In the genomic region with DNA sequence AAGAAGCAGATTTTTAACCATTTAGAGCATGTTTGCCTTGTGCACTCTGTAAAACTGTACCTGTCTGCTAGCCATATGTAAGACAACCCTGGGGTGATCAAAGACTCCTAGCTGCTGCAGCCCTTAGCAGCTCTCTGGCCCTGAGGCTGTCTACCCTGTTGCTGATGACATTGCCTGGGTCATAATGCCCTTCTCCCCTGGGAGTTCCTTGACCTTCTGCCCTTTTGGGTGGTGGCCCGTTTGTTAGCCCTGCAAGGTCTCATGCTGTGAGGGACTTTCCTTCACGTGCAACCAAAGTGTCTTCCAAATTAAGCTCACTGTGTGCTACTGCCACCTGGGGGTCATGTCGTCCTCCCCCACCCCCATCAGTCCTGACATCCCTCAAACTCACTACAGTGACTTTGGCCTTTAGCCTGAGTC, we compare ENCODE assay signal across 11 cellular contexts. TPM values are rescaled to one million over a fixed set of nuclear protein-coding genes. Genes with fewer than 3 reads are reported as not detected.
DNase-seq lines count a peak whose midpoint lies in the region; ATAC-seq and TF ChIP-seq lines count a peak whose summit lies in the region.
"Had no signal": no experiment of that assay in that cellular context is flagged by ENCODE, and none has a peak within 500 bp of the region (broad histone marks: within the 10 kb centered on the region; RNA-seq: fewer than 3 reads in every experiment).

No MANE protein-coding gene starts in this region.

- peaks cover 7 to 32% (median 19%) of the 10 kb centered on the region in 5 donors for H3K27me3 Mint-ChIP-seq in naive thymus-derived CD4-positive, alpha-beta T cell

- peaks cover 0 to under 1% (median 0%) of the 10 kb centered on the region in 5 donors for H3K36me3 Mint-ChIP-seq in naive thymus-derived CD4-positive, alpha-beta T cell
- H3K36me3 Mint-ChIP-seq: CD14-positive monocyte had no signal

- intact Hi-C loops in naive thymus-derived CD4-positive, alpha-beta T cell (cut with micrococcal nuclease), result no loop called here

- no peak for ATAC-seq in naive thymus-derived CD4-positive, alpha-beta T cell
- ATAC-seq: activated CD8-positive, alpha-beta T cell treated with anti-CD3 and anti-CD28 coated beads for 36 hours had no signal

- no peaks in the 10 kb centered on the region for H3K27me3 ChIP-seq in naive thymus-derived CD4-positive, alpha-beta T cell (ENCODE audit: control insufficient read depth in 2 of 2, insufficient read depth in 2 of 2, low read length in 2 of 2)
- H3K27me3 ChIP-seq: ovary had no signal

- H3K4me3 ChIP-seq in GM12864 (ENCODE audit: low read depth, low read length) (no peak overlapping the region), HFF-Myc (replicated peaks; ENCODE audit: low read depth, low read length) (no peak overlapping the region)
- no peak overlapping the region for H3K4me3 ChIP-seq in naive thymus-derived CD4-positive, alpha-beta T cell (ENCODE audit: low read length)
- H3K4me3 ChIP-seq: ovary had no signal

- H3K27ac ChIP-seq in naive thymus-derived CD4-positive, alpha-beta T cell (ENCODE audit: low read depth, low read length), result no peak overlapping the region
- H3K27ac ChIP-seq: ovary had no signal

- POLR2A ChIA-PET in naive thymus-derived CD4-positive, alpha-beta T cell (lab: Charles Lee), result no interaction called here

- peak; percentile 8 for TF ChIP-seq CTCF in GM12864 (IDR thresholded peaks at IDR 0.05; ENCODE audit: low read depth, low read length, missing control alignments)
- peak; percentile 11 for TF ChIP-seq CTCF in HFF-Myc (IDR thresholded peaks at IDR 0.05; ENCODE audit: low read depth, low read length, missing control alignments)

- H3K9me3 Mint-ChIP-seq in naive thymus-derived CD4-positive, alpha-beta T cell, result peaks cover 5 to 23% (median 12%) of the 10 kb centered on the region in 11 donors

- H3K27ac Mint-ChIP-seq in naive thymus-derived CD4-positive, alpha-beta T cell, result no peak overlapping the region
- H3K27ac Mint-ChIP-seq: activated CD8-positive, alpha-beta T cell treated with anti-CD3 and anti-CD28 coated beads for 36 hours; CD14-positive monocyte had no signal

- no peak for DNase-seq in GM12864 (ENCODE audit: low read depth)
- no peak for DNase-seq in HFF-Myc (ENCODE audit: extremely low read depth, low read depth)
- DNase-seq in left kidney (ENCODE audit: low read depth, low spot score), result peak; percentile 9
- DNase-seq in HuH-7.5 (ENCODE audit: low spot score), result no peak
- no peak for DNase-seq in naive thymus-derived CD4-positive, alpha-beta T cell
- no peak for DNase-seq in stimulated activated CD4-positive, alpha-beta T cell treated with anti-CD3 and anti-CD28 coated beads, Interleukin-4, amount 100 ng/mL, for 1 hour
- DNase-seq in ureter (ENCODE audit: low spot score), result no peak
- DNase-seq: activated CD8-positive, alpha-beta T cell treated with anti-CD3 and anti-CD28 coated beads for 36 hours; ovary had no signal

- CTCF ChIA-PET in naive thymus-derived CD4-positive, alpha-beta T cell (lab: Charles Lee), result no interaction called here

- no peak overlapping the region for H3K4me3 Mint-ChIP-seq in naive thymus-derived CD4-positive, alpha-beta T cell
- H3K4me3 Mint-ChIP-seq: activated CD8-positive, alpha-beta T cell treated with anti-CD3 and anti-CD28 coated beads for 36 hours; CD14-positive monocyte had no signal

- H3K4me1 ChIP-seq in naive thymus-derived CD4-positive, alpha-beta T cell (ENCODE audit: control insufficient read depth in 2 of 2, insufficient read depth in 2 of 2, low read length in 2 of 2), result no peaks in the 10 kb centered on the region

- H3K4me1 Mint-ChIP-seq in naive thymus-derived CD4-positive, alpha-beta T cell, result peaks cover 0 to 2% (median 0%) of the 10 kb centered on the region in 7 donors
- H3K4me1 Mint-ChIP-seq: CD14-positive monocyte had no signal

- no peaks in the 10 kb centered on the region for H3K36me3 ChIP-seq in naive thymus-derived CD4-positive, alpha-beta T cell (ENCODE audit: control insufficient read depth in 2 of 3, insufficient read depth in 3 of 3, low read length in 3 of 3)
- H3K36me3 ChIP-seq: ovary had no signal

- peaks cover 0 to 4% (median 0%) of the 10 kb centered on the region in 3 experiments for H3K9me3 ChIP-seq in naive thymus-derived CD4-positive, alpha-beta T cell (ENCODE audit: control insufficient read depth in 2 of 3, low read length in 3 of 3)
- H3K9me3 ChIP-seq: ovary had no signal

TF ChIP-seq in PFSK-1, 5 proteins besides CTCF, POLR2A, EP300 and RAD21:
- TF ChIP-seq TAF1 (IDR thresholded peaks at IDR 0.05; ENCODE audit: borderline replicate concordance, insufficient read depth, low read length) (no peak), FOXP2 (optimal IDR thresholded peaks at IDR 0.05; ENCODE audit: borderline replicate concordance, extremely low read depth, extremely low read length, insufficient read depth) (peak; percentile 35)
- TF ChIP-seq, protein P1, sequence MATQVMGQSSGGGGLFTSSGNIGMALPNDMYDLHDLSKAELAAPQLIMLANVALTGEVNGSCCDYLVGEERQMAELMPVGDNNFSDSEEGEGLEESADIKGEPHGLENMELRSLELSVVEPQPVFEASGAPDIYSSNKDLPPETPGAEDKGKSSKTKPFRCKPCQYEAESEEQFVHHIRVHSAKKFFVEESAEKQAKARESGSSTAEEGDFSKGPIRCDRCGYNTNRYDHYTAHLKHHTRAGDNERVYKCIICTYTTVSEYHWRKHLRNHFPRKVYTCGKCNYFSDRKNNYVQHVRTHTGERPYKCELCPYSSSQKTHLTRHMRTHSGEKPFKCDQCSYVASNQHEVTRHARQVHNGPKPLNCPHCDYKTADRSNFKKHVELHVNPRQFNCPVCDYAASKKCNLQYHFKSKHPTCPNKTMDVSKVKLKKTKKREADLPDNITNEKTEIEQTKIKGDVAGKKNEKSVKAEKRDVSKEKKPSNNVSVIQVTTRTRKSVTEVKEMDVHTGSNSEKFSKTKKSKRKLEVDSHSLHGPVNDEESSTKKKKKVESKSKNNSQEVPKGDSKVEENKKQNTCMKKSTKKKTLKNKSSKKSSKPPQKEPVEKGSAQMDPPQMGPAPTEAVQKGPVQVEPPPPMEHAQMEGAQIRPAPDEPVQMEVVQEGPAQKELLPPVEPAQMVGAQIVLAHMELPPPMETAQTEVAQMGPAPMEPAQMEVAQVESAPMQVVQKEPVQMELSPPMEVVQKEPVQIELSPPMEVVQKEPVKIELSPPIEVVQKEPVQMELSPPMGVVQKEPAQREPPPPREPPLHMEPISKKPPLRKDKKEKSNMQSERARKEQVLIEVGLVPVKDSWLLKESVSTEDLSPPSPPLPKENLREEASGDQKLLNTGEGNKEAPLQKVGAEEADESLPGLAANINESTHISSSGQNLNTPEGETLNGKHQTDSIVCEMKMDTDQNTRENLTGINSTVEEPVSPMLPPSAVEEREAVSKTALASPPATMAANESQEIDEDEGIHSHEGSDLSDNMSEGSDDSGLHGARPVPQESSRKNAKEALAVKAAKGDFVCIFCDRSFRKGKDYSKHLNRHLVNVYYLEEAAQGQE (IDR thresholded peaks at IDR 0.05; ENCODE audit: insufficient read depth in 1 of 2, low read depth in 2 of 2, low read length in 2 of 2), result no peak
TF ChIP-seq in PFSK-1: peak in this region for 1.

RNA-seq across cellular contexts. Expression of a gene that starts 7.4 kb away (rescaled TPM):
- polyA plus RNA-seq in PFSK-1 (2012; ENCODE audit: insufficient read length, low read depth), result 28.0 TPM
- not detected for total RNA-seq in naive thymus-derived CD4-positive, alpha-beta T cell
- polyA plus RNA-seq in naive thymus-derived CD4-positive, alpha-beta T cell, result not detected
- 6.8 TPM for total RNA-seq in ureter
- total RNA-seq: activated CD8-positive, alpha-beta T cell treated with anti-CD3 and anti-CD28 coated beads for 36 hours had no signal
- polyA plus RNA-seq: CD14-positive monocyte had no signal
